Comparison of ENCODE assay signal across 11 cellular contexts in genomic region chr20:47500554-47500953, GRCh38. TPM values are rescaled to one million over a fixed set of nuclear protein-coding genes. Genes with fewer than 3 reads are reported as not detected.
A peak's percentile ranks its signal among the peaks of the same experiment; 100 is the strongest.
DNase-seq lines count a peak whose midpoint lies in the region; ATAC-seq, FAIRE-seq and TF ChIP-seq lines count a peak whose summit lies in the region.
"Had no signal": no experiment of that assay in that cellular context is flagged by ENCODE, and none has a peak within 500 bp of the region (broad histone marks: within the 10 kb centered on the region; RNA-seq: fewer than 3 reads in every experiment).

No MANE protein-coding gene starts in this region.

- H3K4me1 ChIP-seq in Loucy (ENCODE audit: insufficient read depth, low read length, poor library complexity, severe bottlenecking): peaks cover 26% of the 10 kb centered on the region
- H3K4me1 ChIP-seq in kidney (ENCODE audit: control insufficient read depth in 1 of 2, insufficient read depth in 1 of 2, low read depth in 1 of 2, low read length in 2 of 2): peaks cover 5 to 16% of the 10 kb centered on the region in 2 donors

- peaks cover 2% of the 10 kb centered on the region for H3K9me3 Mint-ChIP-seq in chondrocyte (ENCODE audit: low read depth)
- H3K9me3 Mint-ChIP-seq in progenitor cell of endocrine pancreas (ENCODE audit: low read depth): no peaks in the 10 kb centered on the region

- TF ChIP-seq CTCF in Loucy (conservative IDR thresholded peaks at IDR 0.05; ENCODE audit: low read length) (no peak), chondrocyte (IDR thresholded peaks at IDR 0.05) (no peak), progenitor cell of endocrine pancreas (IDR thresholded peaks at IDR 0.05; ENCODE audit: unreplicated experiment) (no peak), kidney (IDR thresholded peaks at IDR 0.05; ENCODE audit: borderline replicate concordance, extremely low read depth, insufficient read depth) (no peak)

- H3K9me2 ChIP-seq in Loucy (replicated peaks; ENCODE audit: low read depth, low read length): no peaks in the 10 kb centered on the region

- peaks cover 35% of the 10 kb centered on the region for H3K79me2 ChIP-seq in Loucy (ENCODE audit: insufficient read depth, low read length)

- ATAC-seq in HG03457 (IDR thresholded peaks at IDR 0.05; ENCODE audit: unreplicated experiment): no peak

- H3K4me3 Mint-ChIP-seq in chondrocyte (ENCODE audit: unreplicated experiment): peak overlapping the region; percentile 97
- peak overlapping the region; percentile 98 for H3K4me3 Mint-ChIP-seq in progenitor cell of endocrine pancreas (ENCODE audit: low read depth)

- no peak overlapping the region for H2AFZ ChIP-seq in Loucy (ENCODE audit: low read length)

- no peaks in the 10 kb centered on the region for H3K27me3 Mint-ChIP-seq in chondrocyte (ENCODE audit: low read depth)
- no peaks in the 10 kb centered on the region for H3K27me3 Mint-ChIP-seq in progenitor cell of endocrine pancreas

- H3K4me3 ChIP-seq in Loucy (ENCODE audit: low read length, poor library complexity, severe bottlenecking) (peak overlapping the region; percentile 92), kidney (ENCODE audit: low read length in 2 of 2) (no peak overlapping the region)

- H3K9me3 ChIP-seq in Loucy (ENCODE audit: insufficient read depth, low read depth, low read length) (no peaks in the 10 kb centered on the region), kidney (ENCODE audit: control insufficient read depth in 1 of 2, low read length in 2 of 2) (no peaks in the 10 kb centered on the region)
- H3K9me3 ChIP-seq: testis had no signal

- H3K36me3 ChIP-seq in Loucy (ENCODE audit: insufficient read depth, low read length): no peaks in the 10 kb centered on the region
- H3K36me3 ChIP-seq in kidney (ENCODE audit: control insufficient read depth in 1 of 2, insufficient read depth in 2 of 2, low read length in 2 of 2): no peaks in the 10 kb centered on the region

- peaks cover 13% of the 10 kb centered on the region for H4K20me1 ChIP-seq in Loucy (ENCODE audit: insufficient read depth, low read length, poor library complexity, severe bottlenecking)

- H3K27ac Mint-ChIP-seq in chondrocyte (ENCODE audit: unreplicated experiment) (peak overlapping the region; percentile 96), progenitor cell of endocrine pancreas (no peak overlapping the region)

- H3K36me3 Mint-ChIP-seq in chondrocyte (ENCODE audit: low read depth) (no peaks in the 10 kb centered on the region), progenitor cell of endocrine pancreas (ENCODE audit: insufficient read depth) (no peaks in the 10 kb centered on the region)

- intact Hi-C loops in kidney (cut with DNase I): no loop called here

- H3F3A ChIP-seq in Loucy (ENCODE audit: low read depth): no peaks in the 10 kb centered on the region

- DNase-seq in DMS 273 (lab: John Stamatoyannopoulos, UW; ENCODE audit: unreplicated experiment): peak; percentile 35
- no peak for DNase-seq in DMS 273 treated with DMSO at 0.1 percent for 48 hours (lab: John Stamatoyannopoulos, UW)
- no peak for DNase-seq in chondrocyte (ENCODE audit: low spot score)
- DNase-seq in progenitor cell of endocrine pancreas (ENCODE audit: low spot score, unreplicated experiment): no peak
- no peak for DNase-seq in HCEC 1CT
- DNase-seq in kidney: no peak
- DNase-seq: NCI-H187, testis had no signal

- H3K27ac ChIP-seq in kidney (ENCODE audit: low read depth in 2 of 2, low read length in 2 of 2): no peak overlapping the region

- H3K4me2 ChIP-seq in Loucy (ENCODE audit: low read depth, low read length, poor library complexity, severe bottlenecking): peak overlapping the region; percentile 87

- H3K27me3 ChIP-seq in Loucy (ENCODE audit: insufficient read depth, low read length, poor library complexity, severe bottlenecking): no peaks in the 10 kb centered on the region
- H3K27me3 ChIP-seq: testis had no signal

- H3K4me1 Mint-ChIP-seq in chondrocyte (ENCODE audit: low read depth): peaks cover 32% of the 10 kb centered on the region
- peaks cover 20% of the 10 kb centered on the region for H3K4me1 Mint-ChIP-seq in progenitor cell of endocrine pancreas (ENCODE audit: low read depth)

- H3K9ac ChIP-seq in Loucy (ENCODE audit: low read depth, low read length, poor library complexity, severe bottlenecking) (peak overlapping the region; percentile 81), kidney (ENCODE audit: low read length in 2 of 2) (no peak overlapping the region)

- FAIRE-seq in kidney (lab: Jason Lieb, UNC): no peak
- FAIRE-seq: A204.1 had no signal

RNA-seq across cellular contexts. Expression of gene NCOA3, which starts 1.1 kb away (rescaled TPM):
- total RNA-seq in chondrocyte: 38.1 to 56.0 TPM (median 45.2 TPM) in 3 replicates
- total RNA-seq in progenitor cell of endocrine pancreas: 37.7 and 42.8 TPM in 2 replicates
- 38.8 TPM for total RNA-seq in kidney
- 4.9 TPM for polyA plus RNA-seq in kidney (ENCODE audit: insufficient read depth, low read depth, low replicate concordance)
